ENCODE assay signal across 25 cellular contexts in genomic region chr5:83488271-83488670, GRCh38. TPM values are rescaled to one million over a fixed set of nuclear protein-coding genes. Genes with fewer than 3 reads are reported as not detected.
DNase-seq lines count a peak whose midpoint lies in the region; ATAC-seq, FAIRE-seq and TF ChIP-seq lines count a peak whose summit lies in the region.
"Had no signal": no experiment of that assay in that cellular context is flagged by ENCODE, and none has a peak within 500 bp of the region (broad histone marks: within the 10 kb centered on the region; RNA-seq: fewer than 3 reads in every experiment).

No MANE protein-coding gene starts in this region.

- no peak overlapping the region for H3K4me3 ChIP-seq in cardiac muscle cell
- no peak overlapping the region for H3K4me3 ChIP-seq in right cardiac atrium (ENCODE audit: low read length)
- H3K4me3 ChIP-seq in astrocyte (ENCODE audit: insufficient read depth, low read depth, low read length): no peak overlapping the region
- H3K4me3 ChIP-seq: stomach, tibial artery had no signal

- DNase-seq in cardiac muscle cell (ENCODE audit: low read depth in 1 of 2, low spot score in 1 of 2) (peak; percentile 18 to 36), right cardiac atrium (no peak), astrocyte (ENCODE audit: low read depth) (peak; percentile 35), iPS-NIHi7 (ENCODE audit: extremely low spot score) (peak; percentile 32), HPDE6-E6E7 (ENCODE audit: extremely low spot score) (no peak)
- DNase-seq in stimulated activated CD8-positive, alpha-beta memory T cell treated with anti-CD3 and anti-CD28 coated beads, Interleukin-4, amount 100 ng/mL, for 48 hours: no peak
- DNase-seq: activated CD8-positive, alpha-beta memory T cell treated with anti-CD3 and anti-CD28 coated beads, Interleukin-2, amount 10 ng/mL, durations not matched to agents 7 days and 5 days; activated naive CD4-positive, alpha-beta T cell treated with Interleukin-2 at 50 U/mL for 16 hours; activated T-cell treated with anti-CD3 and anti-CD28 coated beads, Interleukin-2, amount 50 U/mL, for 72 hours; CD8-positive, alpha-beta T cell; foreskin keratinocyte; GDM1; NCI-H1105; NCI-H2029; NCI-H526; SHP77 treated with DMSO at 0.1 percent for 48 hours; stomach; T1000; tibial artery had no signal

- H3K4me1 ChIP-seq in cardiac muscle cell (ENCODE audit: low read depth) (peaks cover 17% of the 10 kb centered on the region), right cardiac atrium (ENCODE audit: control insufficient read depth, insufficient read depth, low read length) (no peaks in the 10 kb centered on the region), astrocyte (ENCODE audit: insufficient read depth, low read length) (no peaks in the 10 kb centered on the region)
- H3K4me1 ChIP-seq: foreskin keratinocyte, stomach, tibial artery had no signal

- H3K27ac Mint-ChIP-seq in astrocyte (ENCODE audit: unreplicated experiment): no peak overlapping the region
- H3K27ac Mint-ChIP-seq: activated CD8-positive, alpha-beta memory T cell treated with anti-CD3 and anti-CD28 coated beads, Interleukin-2, amount 10 ng/mL, durations not matched to agents 7 days and 5 days; activated T-cell treated with anti-CD3 and anti-CD28 coated beads, Interleukin-2, amount 50 U/mL, for 72 hours; CD8-positive, alpha-beta T cell; memory B cell; WTC11 had no signal

- H3K36me3 ChIP-seq in cardiac muscle cell (peaks cover 76% of the 10 kb centered on the region), astrocyte (ENCODE audit: insufficient read depth, low read length) (peaks cover 80% of the 10 kb centered on the region)
- H3K36me3 ChIP-seq: stomach had no signal

- no peaks in the 10 kb centered on the region for H3K27me3 Mint-ChIP-seq in astrocyte (ENCODE audit: low read depth, unreplicated experiment)

- no peaks in the 10 kb centered on the region for H3K9me3 ChIP-seq in cardiac muscle cell (ENCODE audit: low read depth)
- no peaks in the 10 kb centered on the region for H3K9me3 ChIP-seq in right cardiac atrium (ENCODE audit: control insufficient read depth, low read length)
- no peaks in the 10 kb centered on the region for H3K9me3 ChIP-seq in astrocyte (ENCODE audit: insufficient read depth, low read depth, low read length)
- H3K9me3 ChIP-seq: stomach, tibial artery had no signal

- H3K27ac ChIP-seq in cardiac muscle cell: peak overlapping the region; percentile 56
- H3K27ac ChIP-seq in right cardiac atrium (ENCODE audit: low read length): no peak overlapping the region
- no peak overlapping the region for H3K27ac ChIP-seq in astrocyte (ENCODE audit: low read depth, low read length)
- H3K27ac ChIP-seq: foreskin keratinocyte, stomach, tibial artery had no signal

- FAIRE-seq in astrocyte (lab: Jason Lieb, UNC): no peak

- no peak overlapping the region for H2AFZ ChIP-seq in astrocyte (ENCODE audit: low read depth, low read length)

- H3K4me2 ChIP-seq in astrocyte (ENCODE audit: low read length): no peak overlapping the region

- H3K27me3 ChIP-seq in cardiac muscle cell (no peaks in the 10 kb centered on the region), right cardiac atrium (ENCODE audit: control insufficient read depth, insufficient read depth) (no peaks in the 10 kb centered on the region), astrocyte (ENCODE audit: insufficient read depth, low read length) (no peaks in the 10 kb centered on the region)
- H3K27me3 ChIP-seq: foreskin keratinocyte, stomach, tibial artery had no signal

- peaks cover 45% of the 10 kb centered on the region for H3K36me3 Mint-ChIP-seq in astrocyte (ENCODE audit: low read depth, unreplicated experiment)
- H3K36me3 Mint-ChIP-seq: activated CD8-positive, alpha-beta memory T cell treated with anti-CD3 and anti-CD28 coated beads, Interleukin-2, amount 10 ng/mL, durations not matched to agents 7 days and 5 days; CD8-positive, alpha-beta T cell; memory B cell had no signal

- H3K4me3 Mint-ChIP-seq in astrocyte (ENCODE audit: unreplicated experiment): no peak overlapping the region
- H3K4me3 Mint-ChIP-seq: activated CD8-positive, alpha-beta memory T cell treated with anti-CD3 and anti-CD28 coated beads, Interleukin-2, amount 10 ng/mL, durations not matched to agents 7 days and 5 days; activated T-cell treated with anti-CD3 and anti-CD28 coated beads, Interleukin-2, amount 50 U/mL, for 72 hours; CD8-positive, alpha-beta T cell; memory B cell; WTC11 had no signal

- TF ChIP-seq CTCF in cardiac muscle cell (IDR thresholded peaks at IDR 0.05; ENCODE audit: low read depth, low read length) (no peak), astrocyte (IDR thresholded peaks at IDR 0.05; ENCODE audit: insufficient read depth, low read depth, low read length) (no peak)

- intact Hi-C loops in right cardiac atrium (cut with DNase I): no loop called here

- no peaks in the 10 kb centered on the region for H3K9me3 Mint-ChIP-seq in astrocyte (ENCODE audit: unreplicated experiment)
- H3K9me3 Mint-ChIP-seq: CD8-positive, alpha-beta T cell; WTC11 had no signal

- H4K20me1 ChIP-seq in astrocyte (ENCODE audit: insufficient read depth, low read length): peaks cover 78% of the 10 kb centered on the region

- peaks cover 12% of the 10 kb centered on the region for H3K4me1 Mint-ChIP-seq in astrocyte (ENCODE audit: low read depth, unreplicated experiment)
- H3K4me1 Mint-ChIP-seq: activated CD8-positive, alpha-beta memory T cell treated with anti-CD3 and anti-CD28 coated beads, Interleukin-2, amount 10 ng/mL, durations not matched to agents 7 days and 5 days; memory B cell had no signal

- ATAC-seq in right cardiac atrium (no peak), HG03159 (IDR thresholded peaks at IDR 0.05; ENCODE audit: unreplicated experiment) (no peak), HG03196 (IDR thresholded peaks at IDR 0.05; ENCODE audit: unreplicated experiment) (no peak)
- ATAC-seq: activated CD8-positive, alpha-beta memory T cell treated with anti-CD3 and anti-CD28 coated beads, Interleukin-2, amount 10 ng/mL, durations not matched to agents 7 days and 5 days; activated T-cell treated with anti-CD3 and anti-CD28 coated beads, Interleukin-2, amount 50 U/mL, for 72 hours; CD8-positive, alpha-beta T cell; foreskin keratinocyte; HCT116; Panc1; WTC11 had no signal

- peaks cover 99% of the 10 kb centered on the region for H3K79me2 ChIP-seq in astrocyte (ENCODE audit: insufficient read depth, low read length)

- no peak overlapping the region for H3K9ac ChIP-seq in astrocyte (ENCODE audit: low read length)

- 24% methylated on average over 1 of the region's 1 CpG for WGBS in right cardiac atrium

RNA-seq across cellular contexts. Expression of gene VCAN, which starts 16.7 kb away (rescaled TPM):
- total RNA-seq in cardiac muscle cell: 414 and 618 TPM in 2 replicates
- 184 and 273 TPM in 2 replicates for polyA plus RNA-seq in cardiac muscle cell
- 100 to 1,000 TPM in 1 of 4 donors, 10 to 100 TPM in 3; 45.0 to 190 (median 94.3) TPM for total RNA-seq in right cardiac atrium
- polyA plus RNA-seq in right cardiac atrium: 22.1 TPM
- total RNA-seq in astrocyte: 431 and 542 TPM in 2 replicates

Comparison
In these comparisons a context has a peak if more than half of its experiments do, and no peak if none do; other contexts are left out.
1. DNase-seq: peak in cardiac muscle cell (2 of 2), astrocyte (single experiment) and iPS-NIHi7 (single experiment); none in right cardiac atrium (0 of 3), HPDE6-E6E7 (single experiment) and stimulated activated CD8-positive, alpha-beta memory T cell treated with anti-CD3 and anti-CD28 coated beads, Interleukin-4, amount 100 ng/mL, for 48 hours (single experiment).